ENCODE assay signal across 13 cellular contexts in the genomic region with DNA sequence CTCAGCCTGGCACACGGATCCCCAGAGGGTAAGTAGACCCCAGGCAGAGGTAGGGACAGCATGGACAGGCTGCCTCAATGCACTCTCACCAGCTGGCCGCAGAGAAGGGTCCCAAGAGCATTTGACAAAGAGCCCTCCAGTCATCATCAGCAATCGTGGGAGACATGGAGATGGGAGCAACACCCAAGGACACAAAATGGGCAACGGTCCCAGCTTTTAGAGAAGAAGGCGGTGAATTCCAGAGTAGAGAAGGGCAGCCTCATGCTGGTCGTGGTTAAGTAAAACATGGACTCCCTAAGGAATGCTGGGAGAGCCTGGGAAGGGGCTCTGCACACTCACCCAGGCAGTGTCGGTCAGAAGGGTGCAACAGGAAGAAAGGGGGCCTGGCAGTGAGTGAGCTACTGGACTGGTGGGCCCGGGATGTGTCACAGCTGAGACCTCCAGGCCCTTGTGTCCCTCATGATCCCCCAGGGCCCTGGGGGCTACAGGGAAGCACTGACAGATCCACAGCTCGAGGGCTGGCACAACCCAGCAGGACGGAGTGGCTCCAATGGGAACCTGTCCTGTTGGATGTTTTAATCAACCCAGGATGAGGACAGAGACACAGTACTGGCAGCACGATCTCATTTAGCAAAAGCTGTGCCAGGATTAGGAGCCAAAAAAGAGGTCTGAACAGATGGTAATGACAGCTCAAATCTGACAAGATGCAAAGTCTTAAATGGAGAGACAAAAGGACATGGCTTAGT.
DNase-seq lines count a peak whose midpoint lies in the region; ATAC-seq and TF ChIP-seq lines count a peak whose summit lies in the region.
"Had no signal": no experiment of that assay in that cellular context is flagged by ENCODE, and none has a peak within 500 bp of the region (broad histone marks: within the 10 kb centered on the region; RNA-seq: fewer than 3 reads in every experiment).

No MANE protein-coding gene starts in this region.

- WGBS in gastroesophageal sphincter (ENCODE audit: low coverage in 1 of 2), 2 donors, result 29% methylated on average over 8 of the region's 11 CpGs; no CpG with 5 or more reads in 1 of the 2 donors

- peak overlapping the region in 3 of 4 donors; percentile 10 to 88 (median 70) for H3K27ac ChIP-seq in gastroesophageal sphincter
- no peak overlapping the region for H3K27ac ChIP-seq in SJCRH30
- H3K27ac ChIP-seq: A549, SK-N-MC had no signal

- H3K9me3 Mint-ChIP-seq in osteocyte (ENCODE audit: unreplicated experiment), result no peaks in the 10 kb centered on the region
- H3K9me3 Mint-ChIP-seq: activated T-helper 2 cell treated with anti-CD3 and anti-CD28 coated beads, Interferon-gamma antibody, Interleukin-2, Interleukin-4, amounts not matched to agents 10 μg/mL and 5 μg/mL and 100 μg/mL, durations not matched to agents 14 hours and 24 hours and 36 hours had no signal

- peaks cover 20% of the 10 kb centered on the region for H3K36me3 Mint-ChIP-seq in osteocyte (ENCODE audit: unreplicated experiment)

- peaks cover 37% of the 10 kb centered on the region for H3K4me1 Mint-ChIP-seq in osteocyte (ENCODE audit: unreplicated experiment)

- H3K4me1 ChIP-seq in gastroesophageal sphincter, result peaks cover 8 to 100% (median 39%) of the 10 kb centered on the region in 3 donors
- peaks cover 30% of the 10 kb centered on the region for H3K4me1 ChIP-seq in SJCRH30
- H3K4me1 ChIP-seq: A549 had no signal

- TF ChIP-seq CTCF in AG10803 (conservative IDR thresholded peaks at IDR 0.05; ENCODE audit: low read length), result no peak
- no peak for TF ChIP-seq CTCF in gastroesophageal sphincter (IDR thresholded peaks at IDR 0.05)
- TF ChIP-seq CTCF in osteocyte (IDR thresholded peaks at IDR 0.05), result no peak

- no peak for ATAC-seq in gastroesophageal sphincter
- ATAC-seq: A549 had no signal

- TF ChIP-seq POLR2A in gastroesophageal sphincter (IDR thresholded peaks at IDR 0.05), result no peak

- H3K4me3 ChIP-seq in AG10803 (ENCODE audit: low read length), result no peak overlapping the region
- H3K4me3 ChIP-seq in gastroesophageal sphincter, result no peak overlapping the region
- no peak overlapping the region for H3K4me3 ChIP-seq in SJCRH30
- H3K4me3 ChIP-seq: A549, SK-N-MC had no signal

- TF ChIP-seq EP300 in gastroesophageal sphincter (IDR thresholded peaks at IDR 0.05), result no peak

- peak; percentile 61 for DNase-seq in AG10803 (ENCODE audit: low read depth)
- peak; percentile 32 for DNase-seq in amniotic epithelial cell (ENCODE audit: low read depth)
- DNase-seq in osteocyte (ENCODE audit: extremely low spot score, unreplicated experiment), result no peak
- no peak for DNase-seq in NCI-H1930 (lab: John Stamatoyannopoulos, UW)
- DNase-seq in activated CD4-positive, alpha-beta T cell treated with anti-CD3 and anti-CD28 coated beads, Interleukin-2, amount 50 U/mL, for 4 hours, result no peak
- no peak for DNase-seq in germinal center (ENCODE audit: low spot score)
- no peak for DNase-seq in SJCRH30
- DNase-seq: GDM1, islet precursor cell had no signal

- H3K27ac Mint-ChIP-seq in osteocyte (ENCODE audit: unreplicated experiment), result peak overlapping the region; percentile 37
- H3K27ac Mint-ChIP-seq: activated T-helper 2 cell treated with anti-CD3 and anti-CD28 coated beads, Interferon-gamma antibody, Interleukin-2, Interleukin-4, amounts not matched to agents 10 μg/mL and 5 μg/mL and 100 μg/mL, durations not matched to agents 14 hours and 24 hours and 36 hours had no signal

- H3K4me3 Mint-ChIP-seq in osteocyte (ENCODE audit: unreplicated experiment), result no peak overlapping the region

- H3K36me3 ChIP-seq in gastroesophageal sphincter (peaks cover 0 to 10% of the 10 kb centered on the region in 2 donors), SJCRH30 (no peaks in the 10 kb centered on the region)

- H3K27me3 ChIP-seq in gastroesophageal sphincter (no peaks in the 10 kb centered on the region), SJCRH30 (no peaks in the 10 kb centered on the region)

- H3K9me3 ChIP-seq in gastroesophageal sphincter (no peaks in the 10 kb centered on the region), SJCRH30 (replicated peaks) (no peaks in the 10 kb centered on the region)
- H3K9me3 ChIP-seq: A549 had no signal

- no peaks in the 10 kb centered on the region for H3K27me3 Mint-ChIP-seq in osteocyte (ENCODE audit: unreplicated experiment)

Comparison
In these comparisons a context has a peak if more than half of its experiments do, and no peak if none do; other contexts are left out.
1. DNase-seq: peak in AG10803 (single experiment) and amniotic epithelial cell (single experiment); none in osteocyte (single experiment), NCI-H1930 (0 of 2), activated CD4-positive, alpha-beta T cell treated with anti-CD3 and anti-CD28 coated beads, Interleukin-2, amount 50 U/mL, for 4 hours (0 of 2), germinal center (single experiment) and SJCRH30 (0 of 2).